ENCODE assay signal across 10 cellular contexts in the genomic region with DNA sequence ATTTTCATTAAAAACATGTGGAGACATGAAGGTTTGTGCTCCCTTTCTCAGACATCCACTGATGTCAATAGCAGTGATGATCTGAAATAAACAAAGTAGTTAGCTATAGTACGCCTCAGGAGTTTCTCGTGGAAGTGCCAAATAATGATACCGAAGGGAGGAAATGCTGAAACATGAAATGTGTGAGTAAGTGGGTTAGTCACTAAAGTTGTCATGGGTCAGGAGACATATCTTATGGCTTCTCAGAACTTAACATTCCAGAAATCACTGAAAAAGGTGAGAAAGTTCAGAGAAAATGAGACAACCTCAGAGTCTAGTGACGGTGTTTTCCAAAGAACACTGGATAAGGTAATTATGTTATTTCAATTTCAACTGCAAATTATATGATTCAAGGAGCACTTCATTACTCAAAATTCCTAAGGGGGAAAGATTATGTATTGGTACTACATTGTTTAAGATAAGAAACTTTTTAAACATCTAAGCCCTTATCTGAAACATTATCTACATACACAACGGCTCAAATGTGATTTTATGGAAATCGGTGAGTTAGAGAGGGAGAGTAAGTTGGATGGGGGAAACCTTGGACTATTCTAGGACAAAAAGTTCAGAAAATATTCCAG. TPM values are rescaled to one million over a fixed set of nuclear protein-coding genes. Genes with fewer than 3 reads are reported as not detected.
DNase-seq lines count a peak whose midpoint lies in the region; ATAC-seq and TF ChIP-seq lines count a peak whose summit lies in the region.
"Had no signal": no experiment of that assay in that cellular context is flagged by ENCODE, and none has a peak within 500 bp of the region (broad histone marks: within the 10 kb centered on the region; RNA-seq: fewer than 3 reads in every experiment).

No MANE protein-coding gene starts in this region.

- peak overlapping the region; percentile 7 for H3K4me2 ChIP-seq in osteoblast (ENCODE audit: insufficient read depth, low read length)

- H3K27ac ChIP-seq in osteoblast (ENCODE audit: low read depth, low read length) = peak overlapping the region; percentile 54
- H3K27ac ChIP-seq in left lung = peak overlapping the region in 1 of 2 donors; percentile 25

- no peak overlapping the region for H2AFZ ChIP-seq in osteoblast (ENCODE audit: low read length)

- no peaks in the 10 kb centered on the region for H3K79me2 ChIP-seq in osteoblast (ENCODE audit: insufficient read depth, low read length)

- H3K27me3 ChIP-seq in osteoblast (ENCODE audit: insufficient read depth, low read length) (no peaks in the 10 kb centered on the region), left lung (no peaks in the 10 kb centered on the region)

- intact Hi-C loops in left lung (cut with DNase I) = no loop called here

- no peak overlapping the region for H3K4me3 ChIP-seq in cardiac fibroblast (replicated peaks in 1 of 2; ENCODE audit: low read depth in 2 of 2, low read length in 2 of 2)
- no peak overlapping the region for H3K4me3 ChIP-seq in osteoblast (ENCODE audit: insufficient read depth, low read length)
- H3K4me3 ChIP-seq in left lung = no peak overlapping the region
- H3K4me3 ChIP-seq: skin epidermis had no signal

- H3K4me1 ChIP-seq in osteoblast (ENCODE audit: insufficient read depth, low read length) (peaks cover 10% of the 10 kb centered on the region), left lung (peaks cover 0 to 14% of the 10 kb centered on the region in 2 donors)

- DNase-seq in EL (peak; percentile 74), M059J (ENCODE audit: low read depth) (peak; percentile 84), cardiac fibroblast (ENCODE audit: low read depth in 2 of 2) (peak; percentile 64 to 84), osteoblast (ENCODE audit: insufficient read length, low spot score, missing footprints) (peak; percentile 71), GM20000 (ENCODE audit: low spot score) (no peak), NCI-H82 treated with DMSO at 0.1 percent for 48 hours (lab: John Stamatoyannopoulos, UW; ENCODE audit: unreplicated experiment) (no peak), left lung (no peak)

- ATAC-seq in left lung (no peak), HG03139 (IDR thresholded peaks at IDR 0.05; ENCODE audit: unreplicated experiment) (no peak)
- ATAC-seq: stimulated activated memory B cell treated with anti-CD40 and anti-IgM and Interleukin-4, amounts not matched to agents 10 μg/mL and 1 μg/mL and 100 μg/mL, for 72 hours had no signal

- H3K9me3 ChIP-seq in osteoblast (ENCODE audit: low read depth, low read length) = no peaks in the 10 kb centered on the region
- H3K9me3 ChIP-seq in left lung = no peaks in the 10 kb centered on the region

- H3K36me3 ChIP-seq in osteoblast (ENCODE audit: insufficient read depth, low read length) (no peaks in the 10 kb centered on the region), left lung (no peaks in the 10 kb centered on the region)

- TF ChIP-seq CTCF in cardiac fibroblast (IDR thresholded peaks at IDR 0.05; ENCODE audit: low read depth, low read length) = no peak
- no peak for TF ChIP-seq CTCF in osteoblast (IDR thresholded peaks at IDR 0.05; ENCODE audit: extremely low read depth, low read depth, low read length)
- TF ChIP-seq CTCF in GM20000 (IDR thresholded peaks at IDR 0.05; ENCODE audit: extremely low read depth, missing control alignments) = no peak
- TF ChIP-seq CTCF in left lung (IDR thresholded peaks at IDR 0.05) = no peak

- no peaks in the 10 kb centered on the region for H4K20me1 ChIP-seq in osteoblast (ENCODE audit: insufficient read depth, low read length)

RNA-seq across cellular contexts. Expression of a gene that starts 20.6 kb away (rescaled TPM):
- total RNA-seq in M059J (2014; rRNA removed; shearing (Covaris generic)) = 23.3 and 36.0 TPM in 2 replicates
- total RNA-seq in osteoblast = 53.6 and 66.2 TPM in 2 replicates
- total RNA-seq in left lung = 10 to 100 TPM; 18.8 to 54.3 TPM

Comparison
In these comparisons a context has a peak if more than half of its experiments do, and no peak if none do; other contexts are left out.
1. DNase-seq: peak in EL (single experiment), M059J (single experiment), cardiac fibroblast (2 of 2) and osteoblast (single experiment); none in GM20000 (single experiment), NCI-H82 treated with DMSO at 0.1 percent for 48 hours (single experiment) and left lung (0 of 2).